32 cellular contexts compared by ENCODE assay signal in genomic region chr2:122565364-122565763, GRCh38.
"Had no signal": no experiment of that assay in that cellular context is flagged by ENCODE, and none has a peak within 500 bp of the region (broad histone marks: within the 10 kb centered on the region; RNA-seq: fewer than 3 reads in every experiment).

No MANE protein-coding gene starts in this region.

- H3K27ac Mint-ChIP-seq: activated B cell treated with CpG ODN at 0.5 μM for 24 hours; activated CD4-positive, alpha-beta memory T cell treated with anti-CD3 and anti-CD28 coated beads for 36 hours; activated naive CD8-positive, alpha-beta T cell treated with anti-CD3 and anti-CD28 coated beads, Interleukin-2, amount 10 ng/mL, durations not matched to agents 7 days and 5 days; IgD-negative memory B cell; T-helper 1 cell treated with Interleukin-12 subunit alpha and Interleukin-12 subunit beta and Interleukin-4 antibody, amounts not matched to agents 30 μg/mL and 1 μg/mL, for 36 hours; T-helper 2 cell treated with Interferon-gamma antibody and Interleukin-4, amounts not matched to agents 5 μg/mL and 100 μg/mL, for 36 hours had no signal

- H3K9me3 ChIP-seq: adrenal gland, body of pancreas had no signal

- H2AFZ ChIP-seq: PC-9 had no signal

- H3K36me3 Mint-ChIP-seq: activated CD4-positive, alpha-beta memory T cell treated with anti-CD3 and anti-CD28 coated beads for 36 hours; activated naive CD8-positive, alpha-beta T cell treated with anti-CD3 and anti-CD28 coated beads, Interleukin-2, amount 10 ng/mL, durations not matched to agents 7 days and 5 days; IgD-negative memory B cell had no signal

- H3K4me3 ChIP-seq: adrenal gland, body of pancreas, PC-9, SK-N-MC had no signal

- H3K27ac ChIP-seq: adrenal gland, body of pancreas, PC-9, SK-N-MC had no signal

- H3K4me1 Mint-ChIP-seq: activated B cell treated with CpG ODN at 0.5 μM for 24 hours; activated naive CD8-positive, alpha-beta T cell treated with anti-CD3 and anti-CD28 coated beads, Interleukin-2, amount 10 ng/mL, durations not matched to agents 7 days and 5 days; IgD-negative memory B cell had no signal

- DNase-seq: activated B cell treated with CpG ODN at 0.5 μM for 24 hours; activated CD4-positive, alpha-beta memory T cell treated with anti-CD3 and anti-CD28 coated beads for 36 hours; activated CD4-positive, alpha-beta T cell treated with anti-CD3 and anti-CD28 coated beads for 4 hours; activated CD4-positive, alpha-beta T cell treated with anti-CD3 and anti-CD28 coated beads, Interleukin-2, amount 50 U/mL, for 1 hour; activated CD4-positive, CD25-positive, alpha-beta regulatory T cell treated with anti-CD3 and anti-CD28 coated beads, Interleukin-2, amount 50 U/mL, for 72 hours; activated CD8-positive, alpha-beta memory T cell treated with anti-CD3 and anti-CD28 coated beads, Interleukin-2, amount 50 U/mL, for 4 hours; activated effector memory CD4-positive, alpha-beta T cell treated with Interleukin-2 at 50 U/mL for 16 hours; activated naive CD4-positive, alpha-beta T cell; activated naive CD4-positive, alpha-beta T cell treated with anti-CD3 and anti-CD28 coated beads, Interleukin-2, amount 50 U/mL, for 16 hours; activated naive CD8-positive, alpha-beta T cell treated with anti-CD3 and anti-CD28 coated beads, Interleukin-2, amount 10 ng/mL, durations not matched to agents 7 days and 5 days; activated T-cell treated with anti-CD3 and anti-CD28 coated beads for 4 hours; activated T-cell treated with anti-CD3 and anti-CD28 coated beads, Interleukin-2, amount 50 U/mL, for 48 hours; adrenal gland; body of pancreas; caudate nucleus; cerebellar nuclear complex; Karpas-422; KBM-7; NCI-H1105; NCI-H146; NCI-H187; NCI-H2029 treated with DMSO at 0.1 percent for 48 hours; NCI-H2107; NCI-H226; NCI-H524 treated with DMSO at 0.1 percent for 48 hours; NK-92 treated with Interleukin-12 subunit alpha and Interleukin-12 subunit beta, amount 100 ng/mL, for 24 hours; PC-9; Right ventricle myocardium superior had no signal

- H3K36me3 ChIP-seq: adrenal gland had no signal

- ATAC-seq: body of pancreas had no signal

- H3K4me1 ChIP-seq: adrenal gland, body of pancreas had no signal

- H3K9me3 Mint-ChIP-seq: activated naive CD8-positive, alpha-beta T cell treated with anti-CD3 and anti-CD28 coated beads, Interleukin-2, amount 10 ng/mL, durations not matched to agents 7 days and 5 days; T-helper 1 cell treated with Interleukin-12 subunit alpha and Interleukin-12 subunit beta and Interleukin-4 antibody, amounts not matched to agents 30 μg/mL and 1 μg/mL, for 36 hours had no signal

- H3K27me3 ChIP-seq: adrenal gland, body of pancreas had no signal

- H3K27me3 Mint-ChIP-seq: activated B cell treated with CpG ODN at 0.5 μM for 24 hours; activated CD4-positive, alpha-beta memory T cell treated with anti-CD3 and anti-CD28 coated beads for 36 hours; activated naive CD8-positive, alpha-beta T cell treated with anti-CD3 and anti-CD28 coated beads, Interleukin-2, amount 10 ng/mL, durations not matched to agents 7 days and 5 days; IgD-negative memory B cell had no signal

- H3K4me2 ChIP-seq: PC-9 had no signal

- H3K4me3 Mint-ChIP-seq: activated B cell treated with CpG ODN at 0.5 μM for 24 hours; activated CD4-positive, alpha-beta memory T cell treated with anti-CD3 and anti-CD28 coated beads for 36 hours; activated naive CD8-positive, alpha-beta T cell treated with anti-CD3 and anti-CD28 coated beads, Interleukin-2, amount 10 ng/mL, durations not matched to agents 7 days and 5 days; IgD-negative memory B cell; T-helper 1 cell treated with Interleukin-12 subunit alpha and Interleukin-12 subunit beta and Interleukin-4 antibody, amounts not matched to agents 30 μg/mL and 1 μg/mL, for 36 hours; T-helper 2 cell treated with Interferon-gamma antibody and Interleukin-4, amounts not matched to agents 5 μg/mL and 100 μg/mL, for 36 hours had no signal
